11 cellular contexts compared by ENCODE assay signal in genomic region chr16:84810518-84811273, GRCh38. TPM values are rescaled to one million over a fixed set of nuclear protein-coding genes. Genes with fewer than 3 reads are reported as not detected.
DNase-seq lines count a peak whose midpoint lies in the region; ATAC-seq, FAIRE-seq and TF ChIP-seq lines count a peak whose summit lies in the region.
"Had no signal": no experiment of that assay in that cellular context is flagged by ENCODE, and none has a peak within 500 bp of the region (broad histone marks: within the 10 kb centered on the region; RNA-seq: fewer than 3 reads in every experiment).

No MANE protein-coding gene starts in this region.

- peak overlapping the region; percentile 1 for H3K4me3 Mint-ChIP-seq in activated T-helper 1 cell treated with anti-CD3 and anti-CD28 coated beads, Interleukin-12 subunit alpha, Interleukin-12 subunit beta, Interleukin-2, Interleukin-4 antibody, amounts not matched to agents 30 ng/mL and 10 ng/mL and 1 ng/mL, durations not matched to agents 14 hours and 24 hours and 36 hours
- H3K4me3 Mint-ChIP-seq: stimulated activated naive CD8-positive, alpha-beta T cell treated with anti-CD3 and anti-CD28 coated beads, Interleukin-15, Interleukin-2, amounts not matched to agents 100 ng/mL and 50 ng/mL, for 24 hours had no signal

- no peaks in the 10 kb centered on the region for H3K9me3 Mint-ChIP-seq in activated T-helper 1 cell treated with anti-CD3 and anti-CD28 coated beads, Interleukin-12 subunit alpha, Interleukin-12 subunit beta, Interleukin-2, Interleukin-4 antibody, amounts not matched to agents 30 ng/mL and 10 ng/mL and 1 ng/mL, durations not matched to agents 14 hours and 24 hours and 36 hours
- H3K9me3 Mint-ChIP-seq: stimulated activated naive CD8-positive, alpha-beta T cell treated with anti-CD3 and anti-CD28 coated beads, Interleukin-15, Interleukin-2, amounts not matched to agents 100 ng/mL and 50 ng/mL, for 24 hours had no signal

- peak; percentile 46 for ATAC-seq in HG03354 (IDR thresholded peaks at IDR 0.05; ENCODE audit: poor library complexity, severe bottlenecking, unreplicated experiment)
- ATAC-seq in pancreas: peak in 3 of 4 donors; percentile 14 to 53 (median 29)
- no peak for ATAC-seq in GM19324 (IDR thresholded peaks at IDR 0.05; ENCODE audit: low FRiP score, unreplicated experiment)

- H3K27ac ChIP-seq in pancreas: peak overlapping the region in 1 of 4 donors; percentile 17

- no peaks in the 10 kb centered on the region for H3K36me3 Mint-ChIP-seq in activated T-helper 1 cell treated with anti-CD3 and anti-CD28 coated beads, Interleukin-12 subunit alpha, Interleukin-12 subunit beta, Interleukin-2, Interleukin-4 antibody, amounts not matched to agents 30 ng/mL and 10 ng/mL and 1 ng/mL, durations not matched to agents 14 hours and 24 hours and 36 hours (ENCODE audit: low read depth)

- no peak for FAIRE-seq in pancreas (lab: Jason Lieb, UNC)
- FAIRE-seq: TTC549 had no signal

- WGBS in pancreas, 2 donors: 68 to 82% methylated on average over 17 of the region's 17 CpGs

- TF ChIP-seq CTCF in pancreas (IDR thresholded peaks at IDR 0.05): no peak

- H3K36me3 ChIP-seq in pancreas: no peaks in the 10 kb centered on the region

- no peak overlapping the region for H3K4me3 ChIP-seq in pancreas

- DNase-seq in Daoy (ENCODE audit: low read depth): peak; percentile 77
- peak; percentile 51 for DNase-seq in activated T-helper 1 cell treated with anti-CD3 and anti-CD28 coated beads, Interleukin-12 subunit alpha, Interleukin-12 subunit beta, Interleukin-2, Interleukin-4 antibody, amounts not matched to agents 30 ng/mL and 10 ng/mL and 1 ng/mL, durations not matched to agents 14 hours and 24 hours and 36 hours (ENCODE audit: low spot score)
- peak in 1 of 6 donors; percentile 25 for DNase-seq in pancreas
- no peak for DNase-seq in ureter (ENCODE audit: low spot score)
- DNase-seq in hepatic stellate cell (ENCODE audit: low spot score): no peak
- no peak for DNase-seq in NCI-H524 treated with DMSO at 0.1 percent for 48 hours (lab: John Stamatoyannopoulos, UW)
- DNase-seq: NCI-H1417 had no signal

- H3K4me1 ChIP-seq in pancreas: no peaks in the 10 kb centered on the region

- H3K9me3 ChIP-seq in pancreas: no peaks in the 10 kb centered on the region

- H3K27me3 ChIP-seq in pancreas: no peaks in the 10 kb centered on the region

- intact Hi-C loops in activated T-helper 1 cell treated with anti-CD3 and anti-CD28 coated beads, Interleukin-12 subunit alpha, Interleukin-12 subunit beta, Interleukin-2, Interleukin-4 antibody, amounts not matched to agents 30 ng/mL and 10 ng/mL and 1 ng/mL, durations not matched to agents 14 hours and 24 hours and 36 hours (cut with micrococcal nuclease): loop anchor here (1.0 to 2.0 kb wide), 2 partner anchors 9 to 56 kb away; partner anchors contain the start of gene CRISPLD2
- intact Hi-C loops in pancreas (cut with DNase I): no loop called here

- H3K27me3 Mint-ChIP-seq in activated T-helper 1 cell treated with anti-CD3 and anti-CD28 coated beads, Interleukin-12 subunit alpha, Interleukin-12 subunit beta, Interleukin-2, Interleukin-4 antibody, amounts not matched to agents 30 ng/mL and 10 ng/mL and 1 ng/mL, durations not matched to agents 14 hours and 24 hours and 36 hours (ENCODE audit: insufficient read depth): no peaks in the 10 kb centered on the region

- peak overlapping the region; percentile 23 for H3K27ac Mint-ChIP-seq in activated T-helper 1 cell treated with anti-CD3 and anti-CD28 coated beads, Interleukin-12 subunit alpha, Interleukin-12 subunit beta, Interleukin-2, Interleukin-4 antibody, amounts not matched to agents 30 ng/mL and 10 ng/mL and 1 ng/mL, durations not matched to agents 14 hours and 24 hours and 36 hours
- H3K27ac Mint-ChIP-seq: stimulated activated naive CD8-positive, alpha-beta T cell treated with anti-CD3 and anti-CD28 coated beads, Interleukin-15, Interleukin-2, amounts not matched to agents 100 ng/mL and 50 ng/mL, for 24 hours had no signal

- peaks cover 27% of the 10 kb centered on the region for H3K4me1 Mint-ChIP-seq in activated T-helper 1 cell treated with anti-CD3 and anti-CD28 coated beads, Interleukin-12 subunit alpha, Interleukin-12 subunit beta, Interleukin-2, Interleukin-4 antibody, amounts not matched to agents 30 ng/mL and 10 ng/mL and 1 ng/mL, durations not matched to agents 14 hours and 24 hours and 36 hours (ENCODE audit: low read depth)

RNA-seq across cellular contexts. Expression of gene CRISPLD2, which starts 9.1 kb away (rescaled TPM):
- 21.6 and 25.7 TPM in 2 replicates for total RNA-seq in Daoy (2014; rRNA removed; shearing (Covaris generic))
- 0.20 TPM in 1 of 2 replicates, not detected in the other for total RNA-seq in activated T-helper 1 cell treated with anti-CD3 and anti-CD28 coated beads, Interleukin-12 subunit alpha, Interleukin-12 subunit beta, Interleukin-2, Interleukin-4 antibody, amounts not matched to agents 30 ng/mL and 10 ng/mL and 1 ng/mL, durations not matched to agents 14 hours and 24 hours and 36 hours
- total RNA-seq in pancreas (10 to 100 TPM in 4 of 6 donors, 1 to 10 TPM in 2; 4.1 to 40.2 (median 18.2) TPM), ureter (192 TPM)
- 10 to 100 TPM in 1 of 2 donors, 1 to 10 TPM in 1; 6.7 to 11.5 TPM for polyA plus RNA-seq in pancreas

Comparison
In these comparisons a context has a peak if more than half of its experiments do, and no peak if none do; other contexts are left out.
1. DNase-seq: peak in Daoy (single experiment) and activated T-helper 1 cell treated with anti-CD3 and anti-CD28 coated beads, Interleukin-12 subunit alpha, Interleukin-12 subunit beta, Interleukin-2, Interleukin-4 antibody, amounts not matched to agents 30 ng/mL and 10 ng/mL and 1 ng/mL, durations not matched to agents 14 hours and 24 hours and 36 hours (single experiment); none in ureter (single experiment), hepatic stellate cell (single experiment) and NCI-H524 treated with DMSO at 0.1 percent for 48 hours (single experiment).